24 cellular contexts compared by ENCODE assay signal in the genomic region with DNA sequence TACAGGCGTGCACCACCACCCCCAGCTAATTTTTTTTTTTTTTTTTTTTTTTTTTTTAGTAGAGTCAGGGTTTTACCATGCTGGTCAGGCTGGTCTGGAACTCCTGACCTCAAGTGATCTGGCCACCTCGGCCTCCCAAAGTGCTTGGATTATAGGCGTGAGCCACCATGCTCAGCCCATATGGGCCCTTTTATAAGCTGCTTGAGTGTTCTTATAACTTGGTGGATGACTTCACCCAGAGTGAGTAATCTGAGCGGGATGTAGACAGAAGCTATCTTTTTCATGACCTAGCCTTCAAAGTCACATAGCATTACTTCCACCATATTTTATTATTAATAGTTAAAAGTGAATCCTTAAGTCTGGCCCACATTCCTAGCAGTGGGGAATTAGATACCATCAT. TPM values are rescaled to one million over a fixed set of nuclear protein-coding genes. Genes with fewer than 3 reads are reported as not detected.
DNase-seq lines count a peak whose midpoint lies in the region; ATAC-seq, FAIRE-seq and TF ChIP-seq lines count a peak whose summit lies in the region.
"Had no signal": no experiment of that assay in that cellular context is flagged by ENCODE, and none has a peak within 500 bp of the region (broad histone marks: within the 10 kb centered on the region; RNA-seq: fewer than 3 reads in every experiment).

No MANE protein-coding gene starts in this region.

- no peak for TF ChIP-seq EP300 in suprapubic skin (IDR thresholded peaks at IDR 0.05)

- H3K27ac ChIP-seq in IMR-90 (ENCODE audit: insufficient read depth, low read length) (no peak overlapping the region), astrocyte (ENCODE audit: low read depth, low read length) (no peak overlapping the region), foreskin keratinocyte (no peak overlapping the region), suprapubic skin (no peak overlapping the region)
- H3K27ac ChIP-seq: left lung, PC-9, psoas muscle, SK-N-MC had no signal

- POLR2A ChIA-PET in IMR-90 (lab: Charles Lee; ENCODE audit: unreplicated experiment), result no interaction called here

- dilution Hi-C loops in IMR-90 (cut with HindIII; ENCODE audit: low sequenced_read_pairs, unreplicated experiment), result no loop called here

- H4K5ac ChIP-seq in IMR-90 (ENCODE audit: low read depth, low read length), result no peak overlapping the region

- no peak overlapping the region for H3K56ac ChIP-seq in IMR-90 (ENCODE audit: extremely low read depth, insufficient read depth, low read length)

- H2AK5ac ChIP-seq in IMR-90 (ENCODE audit: low read depth, low read length), result no peak overlapping the region

- no peak overlapping the region for H2BK20ac ChIP-seq in IMR-90 (ENCODE audit: low read depth, low read length)

- H3K27ac Mint-ChIP-seq in astrocyte (ENCODE audit: unreplicated experiment), result no peak overlapping the region
- no peak overlapping the region for H3K27ac Mint-ChIP-seq in activated CD8-positive, alpha-beta memory T cell treated with anti-CD3 and anti-CD28 coated beads, Interleukin-2, amount 10 ng/mL, durations not matched to agents 7 days and 5 days
- H3K27ac Mint-ChIP-seq: activated CD8-positive, alpha-beta T cell treated with anti-CD3 and anti-CD28 coated beads, Interleukin-2, amount 10 ng/mL, durations not matched to agents 7 days and 5 days; activated naive CD4-positive, alpha-beta T cell treated with anti-CD3 and anti-CD28 coated beads, Interleukin-2, amount 50 U/mL, for 72 hours; activated T-cell treated with anti-CD3 and anti-CD28 coated beads, Interleukin-2, amount 50 U/mL, for 72 hours; CD8-positive, alpha-beta T cell had no signal

- H3K9ac ChIP-seq in IMR-90 (ENCODE audit: low read depth, low read length), result no peak overlapping the region
- H3K9ac ChIP-seq in astrocyte (ENCODE audit: low read length), result no peak overlapping the region

- 67% methylated on average over 1 of the region's 4 CpGs; no CpG with 5 or more reads in 1 of the 2 experiments for WGBS in IMR-90 (ENCODE audit: extremely low coverage in 2 of 2, insufficient read length in 1 of 2), 2 experiments
- 93% methylated on average over 4 of the region's 4 CpGs for WGBS in suprapubic skin

- no peak overlapping the region for H3K4me3 Mint-ChIP-seq in astrocyte (ENCODE audit: unreplicated experiment)
- no peak overlapping the region for H3K4me3 Mint-ChIP-seq in activated CD8-positive, alpha-beta memory T cell treated with anti-CD3 and anti-CD28 coated beads, Interleukin-2, amount 10 ng/mL, durations not matched to agents 7 days and 5 days
- H3K4me3 Mint-ChIP-seq: activated CD8-positive, alpha-beta T cell treated with anti-CD3 and anti-CD28 coated beads, Interleukin-2, amount 10 ng/mL, durations not matched to agents 7 days and 5 days; activated T-cell treated with anti-CD3 and anti-CD28 coated beads, Interleukin-2, amount 50 U/mL, for 72 hours; CD8-positive, alpha-beta T cell had no signal

- H3K4me3 ChIP-seq in IMR-90 (ENCODE audit: insufficient read depth, low read depth, low read length), result no peak overlapping the region
- H3K4me3 ChIP-seq in astrocyte (ENCODE audit: insufficient read depth, low read depth, low read length), result no peak overlapping the region
- no peak overlapping the region for H3K4me3 ChIP-seq in suprapubic skin
- H3K4me3 ChIP-seq: left lung, mucosa of descending colon, PC-9, psoas muscle, SK-N-MC, smooth muscle cell had no signal

- H3K79me2 ChIP-seq in astrocyte (ENCODE audit: insufficient read depth, low read length), result no peaks in the 10 kb centered on the region

- CTCF ChIA-PET in IMR-90 (lab: Yijun Ruan, JAX), result no interaction called here
- CTCF ChIA-PET in activated CD8-positive, alpha-beta memory T cell treated with anti-CD3 and anti-CD28 coated beads, Interleukin-2, amount 10 ng/mL, durations not matched to agents 7 days and 5 days (lab: Charles Lee), result interaction anchor here (0.6 kb wide), 1 partner anchor 190 kb away, joined by 4 read pairs; no protein-coding TSS in a partner anchor

- FAIRE-seq in astrocyte (lab: Jason Lieb, UNC), result no peak

- no TSS peak for BruUV-seq in IMR-90 (replicated peaks; lab: Mats Ljungman, UMichigan)

- H3K9me1 ChIP-seq in IMR-90 (ENCODE audit: insufficient read depth, low read length), result no peaks in the 10 kb centered on the region

- ATAC-seq in IMR-90 (ENCODE audit: low read depth), result peak; percentile 90
- peak; percentile 38 for ATAC-seq in foreskin keratinocyte
- ATAC-seq in HG03095 (IDR thresholded peaks at IDR 0.05; ENCODE audit: unreplicated experiment), result no peak
- no peak for ATAC-seq in activated CD8-positive, alpha-beta memory T cell treated with anti-CD3 and anti-CD28 coated beads, Interleukin-2, amount 10 ng/mL, durations not matched to agents 7 days and 5 days
- ATAC-seq: activated CD4-positive, CD25-positive, alpha-beta regulatory T cell treated with anti-CD3 and anti-CD28 coated beads, Interleukin-2, amount 50 U/mL, for 24 hours; activated CD8-positive, alpha-beta T cell treated with anti-CD3 and anti-CD28 coated beads, Interleukin-2, amount 10 ng/mL, durations not matched to agents 7 days and 5 days; activated naive CD4-positive, alpha-beta T cell treated with anti-CD3 and anti-CD28 coated beads, Interleukin-2, amount 50 U/mL, for 72 hours; activated T-cell treated with anti-CD3 and anti-CD28 coated beads, Interleukin-2, amount 50 U/mL, for 72 hours; CD8-positive, alpha-beta T cell; left lung; mucosa of descending colon; psoas muscle had no signal

- no peak overlapping the region for H3K14ac ChIP-seq in IMR-90 (replicated peaks; ENCODE audit: low read depth, low read length)

- H3K27me3 ChIP-seq in IMR-90 (ENCODE audit: control insufficient read depth, insufficient read depth, low read length) (no peaks in the 10 kb centered on the region), astrocyte (ENCODE audit: insufficient read depth, low read length) (no peaks in the 10 kb centered on the region), foreskin keratinocyte (no peaks in the 10 kb centered on the region), suprapubic skin (no peaks in the 10 kb centered on the region)
- H3K27me3 ChIP-seq: left lung had no signal

- DNase-seq in DMS79 (lab: John Stamatoyannopoulos, UW) (peak; percentile 17), IMR-90 (peak; percentile 80), astrocyte (ENCODE audit: low read depth) (peak; percentile 43), foreskin keratinocyte (peak in 1 of 2 donors; percentile 50), suprapubic skin (ENCODE audit: low spot score in 2 of 2) (no peak), NCI-H2107 (lab: John Stamatoyannopoulos, UW) (no peak)
- DNase-seq in activated CD8-positive, alpha-beta memory T cell treated with anti-CD3 and anti-CD28 coated beads, Interleukin-2, amount 10 ng/mL, durations not matched to agents 7 days and 5 days, result no peak
- DNase-seq: activated CD8-positive, alpha-beta T cell treated with anti-CD3 and anti-CD28 coated beads, Interleukin-2, amount 10 ng/mL, durations not matched to agents 7 days and 5 days; activated T-cell treated with anti-CD3 and anti-CD28 coated beads, Interleukin-2, amount 50 U/mL, for 72 hours; CD8-positive, alpha-beta T cell; Karpas-422; left lung; mucosa of descending colon; NCI-H1105; NCI-H748 treated with DMSO at 0.1 percent for 48 hours; PC-9; psoas muscle; stimulated activated CD8-positive, alpha-beta memory T cell treated with anti-CD3 and anti-CD28 coated beads, Interleukin-4, amount 100 ng/mL, for 48 hours; T1000 had no signal

- no peak overlapping the region for H3K4me2 ChIP-seq in IMR-90 (ENCODE audit: low read depth, low read length)
- no peak overlapping the region for H3K4me2 ChIP-seq in astrocyte (ENCODE audit: low read length)
- H3K4me2 ChIP-seq: PC-9, smooth muscle cell had no signal

- H2BK120ac ChIP-seq in IMR-90 (ENCODE audit: low read depth, low read length), result no peak overlapping the region

- H4K91ac ChIP-seq in IMR-90 (ENCODE audit: insufficient read depth, low read depth, low read length), result no peak overlapping the region

- no peak overlapping the region for H3K4ac ChIP-seq in IMR-90 (ENCODE audit: low read depth, low read length)

- H3K18ac ChIP-seq in IMR-90 (ENCODE audit: low read depth, low read length), result no peak overlapping the region

- no peaks in the 10 kb centered on the region for H3K4me1 Mint-ChIP-seq in astrocyte (ENCODE audit: low read depth, unreplicated experiment)
- no peaks in the 10 kb centered on the region for H3K4me1 Mint-ChIP-seq in activated CD8-positive, alpha-beta memory T cell treated with anti-CD3 and anti-CD28 coated beads, Interleukin-2, amount 10 ng/mL, durations not matched to agents 7 days and 5 days

- H3K23ac ChIP-seq in IMR-90 (ENCODE audit: low read depth, low read length), result no peak overlapping the region

- H3K36me3 ChIP-seq in IMR-90 (ENCODE audit: control insufficient read depth, insufficient read depth, low read length), result no peaks in the 10 kb centered on the region
- no peaks in the 10 kb centered on the region for H3K36me3 ChIP-seq in astrocyte (ENCODE audit: insufficient read depth, low read length)
- H3K36me3 ChIP-seq in suprapubic skin, result peaks cover 9% of the 10 kb centered on the region
- H3K36me3 ChIP-seq: left lung had no signal

- H2AFZ ChIP-seq in IMR-90 (replicated peaks; ENCODE audit: low read length, poor library complexity), result no peak overlapping the region
- no peak overlapping the region for H2AFZ ChIP-seq in astrocyte (ENCODE audit: low read depth, low read length)
- H2AFZ ChIP-seq: PC-9 had no signal

- no peak overlapping the region for H4K8ac ChIP-seq in IMR-90 (ENCODE audit: low read depth in 2 of 2, low read length in 2 of 2)

- intact Hi-C loops in IMR-90 (cut with micrococcal nuclease), result loop anchor here (5.0 kb wide), 1 partner anchor 308 kb away; no protein-coding TSS in a partner anchor

- H3K4me1 ChIP-seq in IMR-90 (ENCODE audit: control insufficient read depth, insufficient read depth, low read length), result no peaks in the 10 kb centered on the region
- no peaks in the 10 kb centered on the region for H3K4me1 ChIP-seq in astrocyte (ENCODE audit: insufficient read depth, low read length)
- H3K4me1 ChIP-seq in foreskin keratinocyte, result peaks cover 3% of the 10 kb centered on the region
- no peaks in the 10 kb centered on the region for H3K4me1 ChIP-seq in suprapubic skin
- H3K4me1 ChIP-seq: left lung, psoas muscle had no signal

- TF ChIP-seq RAD21 in IMR-90 (IDR thresholded peaks at IDR 0.05; ENCODE audit: low read length), result no peak

- H3K79me1 ChIP-seq in IMR-90 (ENCODE audit: low read depth in 1 of 2, low read length in 2 of 2), result no peaks in the 10 kb centered on the region

- no peak overlapping the region for H2AK9ac ChIP-seq in IMR-90 (replicated peaks; ENCODE audit: low read depth, low read length, poor library complexity)

- no peak overlapping the region for H2BK5ac ChIP-seq in IMR-90 (ENCODE audit: low read depth, low read length, poor library complexity, severe bottlenecking)

- H3K9me3 Mint-ChIP-seq in astrocyte (ENCODE audit: unreplicated experiment), result no peaks in the 10 kb centered on the region
- no peaks in the 10 kb centered on the region for H3K9me3 Mint-ChIP-seq in activated CD8-positive, alpha-beta memory T cell treated with anti-CD3 and anti-CD28 coated beads, Interleukin-2, amount 10 ng/mL, durations not matched to agents 7 days and 5 days (ENCODE audit: low read depth)
- H3K9me3 Mint-ChIP-seq: activated naive CD4-positive, alpha-beta T cell treated with anti-CD3 and anti-CD28 coated beads, Interleukin-2, amount 50 U/mL, for 72 hours; activated T-cell treated with anti-CD3 and anti-CD28 coated beads, Interleukin-2, amount 50 U/mL, for 72 hours; CD8-positive, alpha-beta T cell had no signal

- H3K27me3 Mint-ChIP-seq in astrocyte (ENCODE audit: low read depth, unreplicated experiment), result no peaks in the 10 kb centered on the region
- H3K27me3 Mint-ChIP-seq in activated CD8-positive, alpha-beta memory T cell treated with anti-CD3 and anti-CD28 coated beads, Interleukin-2, amount 10 ng/mL, durations not matched to agents 7 days and 5 days, result no peaks in the 10 kb centered on the region

- TF ChIP-seq POLR2A in IMR-90 (IDR thresholded peaks at IDR 0.05; ENCODE audit: low read depth, low read length) (no peak), suprapubic skin (IDR thresholded peaks at IDR 0.05) (no peak)

- H3K36me3 Mint-ChIP-seq in astrocyte (ENCODE audit: low read depth, unreplicated experiment), result peaks cover 7% of the 10 kb centered on the region
- H3K36me3 Mint-ChIP-seq in activated CD8-positive, alpha-beta memory T cell treated with anti-CD3 and anti-CD28 coated beads, Interleukin-2, amount 10 ng/mL, durations not matched to agents 7 days and 5 days, result no peaks in the 10 kb centered on the region
- H3K36me3 Mint-ChIP-seq: activated naive CD4-positive, alpha-beta T cell treated with anti-CD3 and anti-CD28 coated beads, Interleukin-2, amount 50 U/mL, for 72 hours had no signal

- H4K20me1 ChIP-seq in IMR-90 (ENCODE audit: insufficient read depth, low read length) (no peaks in the 10 kb centered on the region), astrocyte (ENCODE audit: insufficient read depth, low read length) (no peaks in the 10 kb centered on the region)

- H3K9me3 ChIP-seq in IMR-90 (ENCODE audit: control insufficient read depth, insufficient read depth, low read length), result no peaks in the 10 kb centered on the region
- H3K9me3 ChIP-seq in astrocyte (ENCODE audit: insufficient read depth, low read depth, low read length), result no peaks in the 10 kb centered on the region
- H3K9me3 ChIP-seq in suprapubic skin, result no peaks in the 10 kb centered on the region
- H3K9me3 ChIP-seq: left lung, mucosa of descending colon, psoas muscle had no signal

- H2BK15ac ChIP-seq in IMR-90 (ENCODE audit: low read depth, low read length), result no peak overlapping the region

- no peak for TF ChIP-seq CTCF in IMR-90 (conservative IDR thresholded peaks at IDR 0.05; ENCODE audit: low read depth, low read length)
- TF ChIP-seq CTCF in astrocyte (IDR thresholded peaks at IDR 0.05; ENCODE audit: insufficient read depth, low read depth, low read length), result no peak
- TF ChIP-seq CTCF in foreskin keratinocyte (conservative IDR thresholded peaks at IDR 0.05), result no peak
- no peak for TF ChIP-seq CTCF in suprapubic skin (IDR thresholded peaks at IDR 0.05)

- in situ Hi-C loops in IMR-90 (cut with MboI; ENCODE audit: low sequenced_read_pairs), result loop anchor here (25.0 kb wide), 1 partner anchor 523 kb away; no protein-coding TSS in a partner anchor

RNA-seq across cellular contexts. Expression of gene BBOF1, which starts 16.4 kb away (rescaled TPM):
- total RNA-seq in IMR-90 (2012; rRNA removed) (1.6 and 1.7 TPM in 2 replicates), astrocyte (5.7 and 6.8 TPM in 2 replicates), foreskin keratinocyte (2.4 TPM in 2 replicates), suprapubic skin (1 to 10 TPM; 2.4 to 5.3 (median 3.9) TPM)
- polyA plus RNA-seq in IMR-90 (2012; rRNA removed) (0.95 and 1.6 TPM in 2 replicates), foreskin keratinocyte (1.2 TPM in 2 replicates)
- polyA plus RNA-seq in IMR-90 (2012; cell fraction: cytosol; rRNA removed), result 0.09 and 0.19 TPM in 2 replicates
- 0.22 and 1.9 TPM in 2 replicates for polyA plus RNA-seq in IMR-90 (2012; cell fraction: nucleus; rRNA removed; ENCODE audit: low replicate concordance)
- total RNA-seq in activated CD8-positive, alpha-beta memory T cell treated with anti-CD3 and anti-CD28 coated beads, Interleukin-2, amount 10 ng/mL, durations not matched to agents 7 days and 5 days, result 1 to 10 TPM in 1 of 2 experiments, under 1 TPM in 1; 0.87 to 1.1 TPM

RNA-seq across cellular contexts. Expression of gene ENTPD5, which starts 16.5 kb away (rescaled TPM):
- total RNA-seq in IMR-90 (2012; rRNA removed), result 6.4 and 8.1 TPM in 2 replicates
- 5.8 and 7.3 TPM in 2 replicates for polyA plus RNA-seq in IMR-90 (2012; rRNA removed)
- 2.1 and 3.2 TPM in 2 replicates for polyA plus RNA-seq in IMR-90 (2012; cell fraction: cytosol; rRNA removed)
- polyA plus RNA-seq in IMR-90 (2012; cell fraction: nucleus; rRNA removed; ENCODE audit: low replicate concordance), result 4.6 and 16.2 TPM in 2 replicates
- 9.5 and 9.7 TPM in 2 replicates for total RNA-seq in astrocyte
- 11.1 and 11.3 TPM in 2 replicates for total RNA-seq in foreskin keratinocyte
- polyA plus RNA-seq in foreskin keratinocyte, result 3.8 and 4.4 TPM in 2 replicates
- 10 to 100 TPM in 3 of 4 donors, 1 to 10 TPM in 1; 9.2 to 18.4 (median 11.6) TPM for total RNA-seq in suprapubic skin
- 10 to 100 TPM; 13.1 to 18.4 TPM for total RNA-seq in activated CD8-positive, alpha-beta memory T cell treated with anti-CD3 and anti-CD28 coated beads, Interleukin-2, amount 10 ng/mL, durations not matched to agents 7 days and 5 days

RNA-seq across cellular contexts. Expression of gene ALDH6A1, which starts 48.7 kb away (rescaled TPM):
- total RNA-seq in IMR-90 (2012; rRNA removed) (11.9 and 15.1 TPM in 2 replicates), astrocyte (11.8 and 12.0 TPM in 2 replicates), foreskin keratinocyte (5.7 and 6.0 TPM in 2 replicates), suprapubic skin (10 to 100 TPM; 14.7 to 25.7 (median 22.0) TPM)
- polyA plus RNA-seq in IMR-90 (2012; rRNA removed) (4.5 and 6.0 TPM in 2 replicates), foreskin keratinocyte (2.0 and 2.4 TPM in 2 replicates)
- 2.8 and 5.7 TPM in 2 replicates for polyA plus RNA-seq in IMR-90 (2012; cell fraction: cytosol; rRNA removed)
- 2.2 and 5.7 TPM in 2 replicates for polyA plus RNA-seq in IMR-90 (2012; cell fraction: nucleus; rRNA removed; ENCODE audit: low replicate concordance)
- total RNA-seq in activated CD8-positive, alpha-beta memory T cell treated with anti-CD3 and anti-CD28 coated beads, Interleukin-2, amount 10 ng/mL, durations not matched to agents 7 days and 5 days, result 10 to 100 TPM; 13.8 to 15.5 TPM

RNA-seq across cellular contexts. Expression of gene LIN52, which starts 49.2 kb away (rescaled TPM):
- total RNA-seq in IMR-90 (2012; rRNA removed), result 8.3 and 11.5 TPM in 2 replicates
- 5.5 and 6.1 TPM in 2 replicates for polyA plus RNA-seq in IMR-90 (2012; rRNA removed)
- 2.1 and 2.8 TPM in 2 replicates for polyA plus RNA-seq in IMR-90 (2012; cell fraction: cytosol; rRNA removed)
- 1.2 and 4.3 TPM in 2 replicates for polyA plus RNA-seq in IMR-90 (2012; cell fraction: nucleus; rRNA removed; ENCODE audit: low replicate concordance)
- 5.5 and 6.2 TPM in 2 replicates for total RNA-seq in astrocyte
- total RNA-seq in foreskin keratinocyte, result 6.5 and 7.0 TPM in 2 replicates
- polyA plus RNA-seq in foreskin keratinocyte, result 2.7 and 3.1 TPM in 2 replicates
- total RNA-seq in suprapubic skin, result 1 to 10 TPM; 3.9 to 7.4 (median 5.2) TPM
- total RNA-seq in activated CD8-positive, alpha-beta memory T cell treated with anti-CD3 and anti-CD28 coated beads, Interleukin-2, amount 10 ng/mL, durations not matched to agents 7 days and 5 days, result 10 to 100 TPM; 18.3 to 20.1 TPM

Comparison
In these comparisons a context has a peak if more than half of its experiments do, and no peak if none do; other contexts are left out.
1. DNase-seq: peak in DMS79 (single experiment), IMR-90 (single experiment) and astrocyte (single experiment); none in suprapubic skin (0 of 2), NCI-H2107 (single experiment) and activated CD8-positive, alpha-beta memory T cell treated with anti-CD3 and anti-CD28 coated beads, Interleukin-2, amount 10 ng/mL, durations not matched to agents 7 days and 5 days (single experiment).
2. ATAC-seq: peak in IMR-90 (single experiment) and foreskin keratinocyte (single experiment); none in HG03095 (single experiment) and activated CD8-positive, alpha-beta memory T cell treated with anti-CD3 and anti-CD28 coated beads, Interleukin-2, amount 10 ng/mL, durations not matched to agents 7 days and 5 days (single experiment).